ENCODE assay signal across 8 cellular contexts in the genomic region with DNA sequence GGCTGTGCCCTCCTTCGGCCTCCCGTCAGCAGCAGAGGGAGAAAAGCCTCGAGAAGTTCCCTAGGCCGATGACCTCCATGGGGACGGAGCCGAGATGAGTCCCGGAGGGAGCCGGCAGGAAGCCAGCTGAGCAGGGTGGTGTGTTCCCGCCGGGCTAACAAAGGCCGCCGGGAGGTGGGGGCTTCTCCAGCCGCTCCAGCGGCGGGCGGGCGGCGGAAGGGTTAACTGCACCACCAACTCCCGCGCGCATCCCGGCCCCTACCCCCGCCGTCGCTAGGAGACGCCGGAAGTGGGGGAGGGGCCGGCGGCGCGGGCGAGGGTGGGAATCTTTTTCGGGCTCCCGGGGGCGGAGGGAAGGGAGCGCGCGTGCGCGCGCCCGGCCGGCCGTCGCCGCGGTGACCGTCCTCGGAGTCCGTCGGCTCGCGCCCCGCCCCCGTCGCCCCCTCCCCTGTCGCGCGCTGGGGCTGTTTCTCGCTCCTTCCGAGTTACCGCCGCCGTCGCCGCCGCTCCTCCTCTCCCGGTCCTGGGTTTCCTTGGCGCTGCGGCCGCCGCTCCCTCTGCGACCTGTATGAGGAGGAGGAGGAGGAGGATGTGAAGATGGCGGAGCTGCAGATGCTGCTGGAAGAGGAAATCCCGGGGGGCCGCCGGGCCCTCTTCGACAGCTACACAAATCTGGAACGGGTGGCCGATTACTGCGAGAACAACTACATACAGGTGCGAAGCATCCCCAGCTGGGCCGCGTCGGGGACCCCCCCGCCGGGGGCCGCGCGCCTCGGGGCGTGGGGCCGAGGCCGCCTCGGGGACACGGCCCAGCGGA. TPM values are rescaled to one million over a fixed set of nuclear protein-coding genes. Genes with fewer than 3 reads are reported as not detected.
A peak's percentile ranks its signal among the peaks of the same experiment; 100 is the strongest.
DNase-seq lines count a peak whose midpoint lies in the region; ATAC-seq and TF ChIP-seq lines count a peak whose summit lies in the region.

A gene (plus strand): TSS at position 477 of the 817 bp plus-strand sequence. CDS start 121 bp downstream, at position 598.

- no peak for DNase-seq in AG04450 (ENCODE audit: low read depth, low spot score)
- DNase-seq in NCI-H460 (ENCODE audit: extremely low read depth, low read depth), result peak; percentile 72
- DNase-seq in activated CD4-positive, alpha-beta T cell treated with anti-CD3 and anti-CD28 coated beads, Interleukin-2, amount 10 ng/mL, durations not matched to agents 24 days and 14 days, result peak; percentile 91
- peak; percentile 58 for DNase-seq in dedifferentiated amniotic fluid mesenchymal stem cell (ENCODE audit: extremely low spot score)
- DNase-seq in left kidney (ENCODE audit: low read depth, low spot score), result peak; percentile 98
- DNase-seq in stimulated activated CD4-positive, alpha-beta T cell treated with anti-CD3 and anti-CD28 coated beads, Interleukin-1b, Interleukin-23, amount 100 ng/mL, for 48 hours, result peak; percentile 56

- no peaks in the 10 kb centered on the region for H3K9me3 ChIP-seq in AG04450 (ENCODE audit: control insufficient read depth, insufficient read depth, low read length)

- no peaks in the 10 kb centered on the region for H3K27me3 Mint-ChIP-seq in activated CD4-positive, alpha-beta T cell treated with anti-CD3 and anti-CD28 coated beads, Interleukin-2, amount 10 ng/mL, durations not matched to agents 24 days and 14 days

- peak within 1 kb of the TSS; percentile 91 for H3K4me3 Mint-ChIP-seq in activated CD4-positive, alpha-beta T cell treated with anti-CD3 and anti-CD28 coated beads, Interleukin-2, amount 10 ng/mL, durations not matched to agents 24 days and 14 days

- H3K36me3 Mint-ChIP-seq in activated CD4-positive, alpha-beta T cell treated with anti-CD3 and anti-CD28 coated beads, Interleukin-2, amount 10 ng/mL, durations not matched to agents 24 days and 14 days (ENCODE audit: low read depth), result peaks cover 2% of the 10 kb centered on the region

- intact Hi-C loops in activated CD4-positive, alpha-beta T cell treated with anti-CD3 and anti-CD28 coated beads, Interleukin-2, amount 10 ng/mL, durations not matched to agents 24 days and 14 days (cut with micrococcal nuclease), result loop anchor here (1.0 to 10.0 kb wide), 2 partner anchors 89 to 487 kb away; a partner anchor contains a TSS

- POLR2A ChIA-PET in AG04450 (lab: Yijun Ruan, JAX), result interaction anchor here (0.6 to 1.0 kb wide), 2 partner anchors 295 to 321 kb away, joined by 3 to 6 read pairs; no protein-coding TSS in a partner anchor

- no peaks in the 10 kb centered on the region for H3K27me3 ChIP-seq in AG04450 (ENCODE audit: control insufficient read depth, insufficient read depth, low read length)

- H3K9me3 Mint-ChIP-seq in activated CD4-positive, alpha-beta T cell treated with anti-CD3 and anti-CD28 coated beads, Interleukin-2, amount 10 ng/mL, durations not matched to agents 24 days and 14 days, result no peaks in the 10 kb centered on the region

- peak within 1 kb of the TSS; percentile 82 for H3K27ac ChIP-seq in AG04450 (ENCODE audit: low read depth, low read length)

- H3K4me3 ChIP-seq in AG04450 (ENCODE audit: low read depth, low read length), result peak within 1 kb of the TSS; percentile 64

- ATAC-seq in GM18907 (IDR thresholded peaks at IDR 0.05; ENCODE audit: unreplicated experiment) (peak; percentile 63), HG03159 (IDR thresholded peaks at IDR 0.05; ENCODE audit: unreplicated experiment) (peak; percentile 58)

- no peak for TF ChIP-seq CTCF in AG04450 (IDR thresholded peaks at IDR 0.05; ENCODE audit: low read depth, low read length)

- CTCF ChIA-PET in AG04450 (lab: Charles Lee), result interaction anchor here (1.4 kb wide), 1 partner anchor 126 kb away, joined by 5 read pairs; no protein-coding TSS in a partner anchor

- peak within 1 kb of the TSS; percentile 86 for H3K27ac Mint-ChIP-seq in activated CD4-positive, alpha-beta T cell treated with anti-CD3 and anti-CD28 coated beads, Interleukin-2, amount 10 ng/mL, durations not matched to agents 24 days and 14 days

- peaks cover 20% of the 10 kb centered on the region for H3K4me1 Mint-ChIP-seq in activated CD4-positive, alpha-beta T cell treated with anti-CD3 and anti-CD28 coated beads, Interleukin-2, amount 10 ng/mL, durations not matched to agents 24 days and 14 days

RNA-seq across cellular contexts. Expression of the gene that starts here (rescaled TPM):
- 35.7 and 42.5 TPM in 2 replicates for polyA plus RNA-seq in AG04450 (2011; rRNA removed)
- polyA minus RNA-seq in AG04450 (2011; rRNA and poly(A)+ RNA removed), result 45.5 and 50.3 TPM in 2 replicates
- total RNA-seq in NCI-H460 (2014; rRNA removed; shearing (Covaris generic)), result 50.5 and 52.6 TPM in 2 replicates
- polyA plus RNA-seq in NCI-H460 (2014; cell fraction: nucleus; rRNA removed), result 33.2 and 35.9 TPM in 2 replicates
- total RNA-seq in activated CD4-positive, alpha-beta T cell treated with anti-CD3 and anti-CD28 coated beads, Interleukin-2, amount 10 ng/mL, durations not matched to agents 24 days and 14 days, result 27.5 and 32.7 TPM in 2 replicates
